8 cellular contexts compared by ENCODE assay signal in the genomic region with DNA sequence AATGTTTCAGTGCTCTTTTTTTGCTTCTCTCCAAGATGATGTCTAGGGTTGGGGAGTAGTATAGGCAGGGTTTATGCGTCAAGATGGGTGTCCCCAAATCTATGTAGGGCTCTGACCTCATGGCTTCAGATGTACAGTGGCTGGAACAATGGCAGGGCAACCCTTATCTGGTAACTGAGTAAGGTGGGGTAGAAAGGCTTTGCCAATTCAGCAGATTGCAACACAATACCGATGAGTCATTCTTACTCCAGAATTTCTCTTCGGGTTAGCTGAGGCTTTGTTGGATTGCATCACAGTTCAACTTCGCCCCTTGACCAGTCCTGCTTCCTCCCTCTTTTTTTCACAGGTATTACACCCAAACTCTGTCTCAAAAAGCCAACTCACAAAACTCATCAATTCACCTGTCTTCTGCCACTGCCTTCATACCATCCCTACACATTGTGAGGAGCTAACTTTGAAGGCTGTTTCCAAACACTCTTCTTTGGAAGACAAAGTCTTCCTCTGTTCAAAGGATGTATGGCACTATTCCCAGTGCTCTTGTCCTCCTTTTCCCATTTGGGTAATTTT.
DNase-seq lines count a peak whose midpoint lies in the region; ATAC-seq and TF ChIP-seq lines count a peak whose summit lies in the region.

No MANE protein-coding gene starts in this region.

- H3K9me3 Mint-ChIP-seq in stimulated activated naive B cell treated with anti-CD40 and anti-IgM and Interleukin-4, amounts not matched to agents 10 μg/mL and 1 μg/mL and 100 μg/mL, for 72 hours: no peaks in the 10 kb centered on the region

- H3K4me1 ChIP-seq in fibroblast of lung (ENCODE audit: control insufficient read depth, extremely low read depth, insufficient read depth, low read length): no peaks in the 10 kb centered on the region

- no peaks in the 10 kb centered on the region for H3K9me3 ChIP-seq in fibroblast of lung (ENCODE audit: control insufficient read depth, insufficient read depth, low read depth, low read length)

- H3K27ac ChIP-seq in fibroblast of lung (ENCODE audit: insufficient read depth, low read length): no peak overlapping the region

- DNase-seq in ELF-1 (ENCODE audit: low read depth, low spot score) (peak; percentile 44), NOMO-1 treated with dmso at 0.1 percent for 144 hours (lab: John Stamatoyannopoulos, UW; ENCODE audit: unreplicated experiment) (peak; percentile 61), fibroblast of lung (ENCODE audit: low read depth in 2 of 2) (peak; percentile 77 to 93), non-pigmented ciliary epithelial cell (ENCODE audit: low read depth) (peak; percentile 42), NCI-H2227 treated with DMSO at 0.1 percent for 48 hours (lab: John Stamatoyannopoulos, UW) (no peak)
- DNase-seq in stimulated activated naive B cell treated with anti-CD40 and anti-IgM and Interleukin-4, amounts not matched to agents 10 μg/mL and 1 μg/mL and 100 μg/mL, for 72 hours: no peak

- no peaks in the 10 kb centered on the region for H3K36me3 ChIP-seq in fibroblast of lung (ENCODE audit: control insufficient read depth, insufficient read depth, low read length)

- no peak overlapping the region for H3K4me3 Mint-ChIP-seq in stimulated activated naive B cell treated with anti-CD40 and anti-IgM and Interleukin-4, amounts not matched to agents 10 μg/mL and 1 μg/mL and 100 μg/mL, for 72 hours

- no peak overlapping the region for H3K9ac ChIP-seq in fibroblast of lung (ENCODE audit: insufficient read depth, low read length)

- ATAC-seq in GM19035 (IDR thresholded peaks at IDR 0.05; ENCODE audit: unreplicated experiment) (no peak), HG03196 (IDR thresholded peaks at IDR 0.05; ENCODE audit: unreplicated experiment) (no peak)
- ATAC-seq in stimulated activated naive B cell treated with anti-CD40 and anti-IgM and Interleukin-4, amounts not matched to agents 10 μg/mL and 1 μg/mL and 100 μg/mL, for 72 hours (replicated peaks): no peak

- no peak overlapping the region for H3K4me3 ChIP-seq in fibroblast of lung (replicated peaks in 1 of 4; ENCODE audit: control extremely low read depth in 1 of 4, insufficient read depth in 1 of 4, low read depth in 3 of 4, low read length in 4 of 4)

- no peak overlapping the region for H3K4me2 ChIP-seq in fibroblast of lung (ENCODE audit: extremely low read depth, insufficient read depth, low read length)

- peaks cover 0 to 9% of the 10 kb centered on the region in 2 donors for H3K4me1 Mint-ChIP-seq in stimulated activated naive B cell treated with anti-CD40 and anti-IgM and Interleukin-4, amounts not matched to agents 10 μg/mL and 1 μg/mL and 100 μg/mL, for 72 hours

- no peaks in the 10 kb centered on the region for H3K79me2 ChIP-seq in fibroblast of lung (ENCODE audit: control insufficient read depth, insufficient read depth, low read length)

- no peaks in the 10 kb centered on the region for H4K20me1 ChIP-seq in fibroblast of lung (ENCODE audit: control insufficient read depth, extremely low read depth, insufficient read depth, low read length)

- H3K27me3 ChIP-seq in fibroblast of lung (ENCODE audit: control insufficient read depth, insufficient read depth, low read length): no peaks in the 10 kb centered on the region

- TF ChIP-seq CTCF in fibroblast of lung (conservative IDR thresholded peaks at IDR 0.05 in 1 of 2, IDR thresholded peaks at IDR 0.05 in 1 of 2; ENCODE audit: low read depth in 1 of 2, low read length in 2 of 2): no peak

- H3K36me3 Mint-ChIP-seq in stimulated activated naive B cell treated with anti-CD40 and anti-IgM and Interleukin-4, amounts not matched to agents 10 μg/mL and 1 μg/mL and 100 μg/mL, for 72 hours: no peaks in the 10 kb centered on the region

- peaks cover 0 to 11% of the 10 kb centered on the region in 2 donors for H3K27me3 Mint-ChIP-seq in stimulated activated naive B cell treated with anti-CD40 and anti-IgM and Interleukin-4, amounts not matched to agents 10 μg/mL and 1 μg/mL and 100 μg/mL, for 72 hours

- no peak overlapping the region for H2AFZ ChIP-seq in fibroblast of lung (ENCODE audit: low read length)

- H3K27ac Mint-ChIP-seq in stimulated activated naive B cell treated with anti-CD40 and anti-IgM and Interleukin-4, amounts not matched to agents 10 μg/mL and 1 μg/mL and 100 μg/mL, for 72 hours: no peak overlapping the region

Comparison
In these comparisons a context has a peak if more than half of its experiments do, and no peak if none do; other contexts are left out.
1. DNase-seq: peak in ELF-1 (single experiment), NOMO-1 treated with dmso at 0.1 percent for 144 hours (single experiment), fibroblast of lung (2 of 2) and non-pigmented ciliary epithelial cell (single experiment); none in stimulated activated naive B cell treated with anti-CD40 and anti-IgM and Interleukin-4, amounts not matched to agents 10 μg/mL and 1 μg/mL and 100 μg/mL, for 72 hours (single experiment) and NCI-H2227 treated with DMSO at 0.1 percent for 48 hours (single experiment).